In the genomic region with DNA sequence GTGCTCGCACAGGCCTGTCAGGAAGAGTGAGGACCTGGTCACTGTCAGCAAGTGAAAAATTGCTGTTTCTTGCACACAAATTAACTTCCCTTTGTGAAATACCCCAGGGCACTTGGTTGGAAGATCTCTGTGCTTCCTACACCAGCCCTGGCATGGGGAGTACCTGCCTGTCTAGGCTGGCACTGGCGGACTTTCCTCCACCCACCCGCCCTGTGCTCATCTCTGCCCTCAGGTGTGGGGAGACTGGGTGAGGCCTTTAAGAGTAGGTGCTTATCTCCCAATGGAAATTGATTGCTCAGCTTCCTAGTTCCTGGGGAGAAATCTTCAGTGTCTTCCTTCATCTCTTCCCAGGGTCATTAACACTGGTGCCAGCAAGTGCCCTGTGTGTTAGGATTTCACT, we compare ENCODE assay signal across 21 cellular contexts. TPM values are rescaled to one million over a fixed set of nuclear protein-coding genes. Genes with fewer than 3 reads are reported as not detected.
DNase-seq lines count a peak whose midpoint lies in the region; ATAC-seq and TF ChIP-seq lines count a peak whose summit lies in the region.
"Had no signal": no experiment of that assay in that cellular context is flagged by ENCODE, and none has a peak within 500 bp of the region (broad histone marks: within the 10 kb centered on the region; RNA-seq: fewer than 3 reads in every experiment).

No MANE protein-coding gene starts in this region.

- H3K18ac ChIP-seq in mesenchymal stem cell (ENCODE audit: low read depth in 1 of 2, low read length in 2 of 2) = no peak overlapping the region

- H3K36me3 Mint-ChIP-seq in activated CD8-positive, alpha-beta memory T cell treated with anti-CD3 and anti-CD28 coated beads, Interleukin-2, amount 10 ng/mL, durations not matched to agents 7 days and 5 days = no peaks in the 10 kb centered on the region

- H2AK5ac ChIP-seq in mesenchymal stem cell (ENCODE audit: low read length, severe bottlenecking) = no peak overlapping the region

- H3K4me3 Mint-ChIP-seq in activated CD8-positive, alpha-beta memory T cell treated with anti-CD3 and anti-CD28 coated beads, Interleukin-2, amount 10 ng/mL, durations not matched to agents 7 days and 5 days = no peak overlapping the region
- H3K4me3 Mint-ChIP-seq: CD4-positive, alpha-beta T cell; IgD-negative memory B cell had no signal

- H3K27me3 Mint-ChIP-seq in activated CD8-positive, alpha-beta memory T cell treated with anti-CD3 and anti-CD28 coated beads, Interleukin-2, amount 10 ng/mL, durations not matched to agents 7 days and 5 days = no peaks in the 10 kb centered on the region
- H3K27me3 Mint-ChIP-seq: CD4-positive, alpha-beta T cell; IgD-negative memory B cell had no signal

- TF ChIP-seq POLR2A in body of pancreas (IDR thresholded peaks at IDR 0.05) = no peak
- no peak for TF ChIP-seq POLR2A in suprapubic skin (IDR thresholded peaks at IDR 0.05)
- TF ChIP-seq POLR2A in gastrocnemius medialis (IDR thresholded peaks at IDR 0.05) = no peak

- H3K4me1 Mint-ChIP-seq in activated CD8-positive, alpha-beta memory T cell treated with anti-CD3 and anti-CD28 coated beads, Interleukin-2, amount 10 ng/mL, durations not matched to agents 7 days and 5 days = no peaks in the 10 kb centered on the region

- TF ChIP-seq CTCF in body of pancreas (IDR thresholded peaks at IDR 0.05) (no peak), suprapubic skin (IDR thresholded peaks at IDR 0.05) (no peak), gastrocnemius medialis (IDR thresholded peaks at IDR 0.05 in 4 of 5, conservative IDR thresholded peaks at IDR 0.05 in 1 of 5) (no peak)

- no peak for TF ChIP-seq EP300 in suprapubic skin (IDR thresholded peaks at IDR 0.05)

- H3K4me3 ChIP-seq in body of pancreas (no peak overlapping the region), mesenchymal stem cell (ENCODE audit: insufficient read depth in 1 of 2, low read depth in 1 of 2, low read length in 2 of 2) (no peak overlapping the region), suprapubic skin (no peak overlapping the region), gastrocnemius medialis (no peak overlapping the region)
- H3K4me3 ChIP-seq: BLaER1 had no signal

- H3K27ac ChIP-seq in body of pancreas (peak overlapping the region in 3 of 4 donors; percentile 2 to 52 (median 44)), epithelial cell of prostate (peak overlapping the region; percentile 43), mesenchymal stem cell (ENCODE audit: low read length, poor library complexity, severe bottlenecking) (no peak overlapping the region), suprapubic skin (peak overlapping the region; percentile 55), gastrocnemius medialis (no peak overlapping the region)
- H3K27ac ChIP-seq: BLaER1 had no signal

- H3K27me3 ChIP-seq in body of pancreas (no peaks in the 10 kb centered on the region), mesenchymal stem cell (ENCODE audit: control insufficient read depth in 1 of 2, insufficient read depth in 1 of 2, low read length in 2 of 2) (no peaks in the 10 kb centered on the region), suprapubic skin (no peaks in the 10 kb centered on the region), gastrocnemius medialis (no peaks in the 10 kb centered on the region)
- H3K27me3 ChIP-seq: BLaER1 had no signal

- no peaks in the 10 kb centered on the region for H3K9me3 Mint-ChIP-seq in activated CD8-positive, alpha-beta memory T cell treated with anti-CD3 and anti-CD28 coated beads, Interleukin-2, amount 10 ng/mL, durations not matched to agents 7 days and 5 days (ENCODE audit: low read depth)
- H3K9me3 Mint-ChIP-seq: CD4-positive, alpha-beta T cell; IgD-negative memory B cell had no signal

- no peak overlapping the region for H2AFZ ChIP-seq in mesenchymal stem cell (ENCODE audit: low read depth, low read length)

- H3K79me1 ChIP-seq in mesenchymal stem cell (replicated peaks; ENCODE audit: low read length, poor library complexity, severe bottlenecking) = peaks cover 7% of the 10 kb centered on the region

- no peak overlapping the region for H2BK5ac ChIP-seq in mesenchymal stem cell (ENCODE audit: low read depth, low read length, poor library complexity, severe bottlenecking)

- no peaks in the 10 kb centered on the region for H3K9me3 ChIP-seq in body of pancreas
- no peaks in the 10 kb centered on the region for H3K9me3 ChIP-seq in mesenchymal stem cell (ENCODE audit: control insufficient read depth, low read length)
- H3K9me3 ChIP-seq in suprapubic skin = no peaks in the 10 kb centered on the region
- H3K9me3 ChIP-seq in gastrocnemius medialis = no peaks in the 10 kb centered on the region
- H3K9me3 ChIP-seq: BLaER1 had no signal

- peaks cover 0 to 12% of the 10 kb centered on the region in 2 donors for H3K36me3 ChIP-seq in body of pancreas (replicated peaks in 1 of 2; ENCODE audit: insufficient read depth in 1 of 2, low read depth in 2 of 2)
- peaks cover 27 to 31% of the 10 kb centered on the region in 2 experiments for H3K36me3 ChIP-seq in mesenchymal stem cell (ENCODE audit: control insufficient read depth in 1 of 2, insufficient read depth in 2 of 2, low read depth in 1 of 2, low read length in 2 of 2)
- peaks cover 6% of the 10 kb centered on the region for H3K36me3 ChIP-seq in suprapubic skin
- peaks cover 0 to 35% of the 10 kb centered on the region in 2 donors for H3K36me3 ChIP-seq in gastrocnemius medialis

- H2BK120ac ChIP-seq in mesenchymal stem cell (ENCODE audit: low read depth, low read length) = no peak overlapping the region

- CTCF ChIA-PET in activated CD8-positive, alpha-beta memory T cell treated with anti-CD3 and anti-CD28 coated beads, Interleukin-2, amount 10 ng/mL, durations not matched to agents 7 days and 5 days (lab: Charles Lee) = no interaction called here

- ATAC-seq in body of pancreas = no peak
- no peak for ATAC-seq in activated CD8-positive, alpha-beta memory T cell treated with anti-CD3 and anti-CD28 coated beads, Interleukin-2, amount 10 ng/mL, durations not matched to agents 7 days and 5 days
- ATAC-seq in HG03025 (IDR thresholded peaks at IDR 0.05; ENCODE audit: low FRiP score, unreplicated experiment) = no peak
- ATAC-seq in gastrocnemius medialis = no peak
- ATAC-seq: HCT116, Panc1, Right ventricle myocardium inferior had no signal

- no peak overlapping the region for H3K4ac ChIP-seq in mesenchymal stem cell (ENCODE audit: low read depth in 1 of 2, low read length in 2 of 2)

- H3K9ac ChIP-seq in mesenchymal stem cell (ENCODE audit: low read length) = no peak overlapping the region
- H3K9ac ChIP-seq: BLaER1 had no signal

- in situ Hi-C loops in gastrocnemius medialis (cut with MboI; ENCODE audit: low sequenced_read_pairs in 4 of 4) = loop anchor here in 1 of 4 donors (25.0 kb wide), 1 partner anchor 286 kb away; no protein-coding TSS in a partner anchor

- no peak overlapping the region for H3K4me2 ChIP-seq in mesenchymal stem cell (ENCODE audit: low read length, poor library complexity, severe bottlenecking)
- H3K4me2 ChIP-seq: BLaER1 had no signal

- H4K91ac ChIP-seq in mesenchymal stem cell (ENCODE audit: low read length) = peak overlapping the region; percentile 45

- WGBS in body of pancreas, 2 donors = 94 to 100% methylated on average over 3 of the region's 3 CpGs
- 100% methylated on average over 3 of the region's 3 CpGs for WGBS in mesenchymal stem cell
- WGBS in suprapubic skin = 50% methylated on average over 2 of the region's 3 CpGs

- intact Hi-C loops in body of pancreas (cut with DNase I) = no loop called here
- intact Hi-C loops in gastrocnemius medialis (cut with DNase I; ENCODE audit: low total_unique reads) = no loop called here

- H3K27ac Mint-ChIP-seq in activated CD8-positive, alpha-beta memory T cell treated with anti-CD3 and anti-CD28 coated beads, Interleukin-2, amount 10 ng/mL, durations not matched to agents 7 days and 5 days = no peak overlapping the region
- H3K27ac Mint-ChIP-seq: CD4-positive, alpha-beta T cell; IgD-negative memory B cell had no signal

- H3K23ac ChIP-seq in mesenchymal stem cell (ENCODE audit: low read length in 2 of 2) = no peak overlapping the region

- DNase-seq in body of pancreas (no peak), epithelial cell of prostate (ENCODE audit: low read depth, low spot score) (no peak), mesenchymal stem cell (no peak), suprapubic skin (ENCODE audit: low spot score in 2 of 2) (peak in 1 of 2 donors; percentile 65), gastrocnemius medialis (no peak)
- DNase-seq in activated CD8-positive, alpha-beta memory T cell treated with anti-CD3 and anti-CD28 coated beads, Interleukin-2, amount 10 ng/mL, durations not matched to agents 7 days and 5 days = no peak
- DNase-seq: CD4-positive, alpha-beta T cell; COR-L47; DMS79; MV-4-11; NCI-H1105 treated with DMSO at 0.1 percent for 48 hours; NCI-H2029 treated with DMSO at 0.1 percent for 48 hours; NCI-H345; NCI-H524; NCI-H82 had no signal

- peak overlapping the region; percentile 13 for H4K8ac ChIP-seq in mesenchymal stem cell (ENCODE audit: low read length)

- H3K4me1 ChIP-seq in body of pancreas (peaks cover 50% of the 10 kb centered on the region), mesenchymal stem cell (ENCODE audit: control insufficient read depth, insufficient read depth, low read depth, low read length) (no peaks in the 10 kb centered on the region), suprapubic skin (peaks cover 50% of the 10 kb centered on the region), gastrocnemius medialis (peaks cover 9 to 17% of the 10 kb centered on the region in 2 donors)

- H2BK12ac ChIP-seq in mesenchymal stem cell (ENCODE audit: low read length in 2 of 2) = no peak overlapping the region

- no peak overlapping the region for H3K14ac ChIP-seq in mesenchymal stem cell (ENCODE audit: low read length in 2 of 2)

- H2BK15ac ChIP-seq in mesenchymal stem cell (ENCODE audit: low read depth, poor library complexity, severe bottlenecking) = no peak overlapping the region

RNA-seq across cellular contexts. Expression of a gene that starts 42.1 kb away (rescaled TPM):
- total RNA-seq in body of pancreas (100 to 1,000 TPM; 269 to 446 TPM), suprapubic skin (100 to 1,000 TPM; 234 to 396 (median 363) TPM), gastrocnemius medialis (100 to 1,000 TPM; 245 to 391 (median 274) TPM)
- polyA plus RNA-seq in mesenchymal stem cell (2013, experiment 1 of 2) = 12.3 TPM
- polyA plus RNA-seq in mesenchymal stem cell (2013, experiment 2 of 2) = 12.2 TPM
- 10 to 100 TPM; 14.1 to 19.1 TPM for total RNA-seq in activated CD8-positive, alpha-beta memory T cell treated with anti-CD3 and anti-CD28 coated beads, Interleukin-2, amount 10 ng/mL, durations not matched to agents 7 days and 5 days

Comparison
In these comparisons a context has a peak if more than half of its experiments do, and no peak if none do; other contexts are left out.
1. H3K27ac ChIP-seq: peak in body of pancreas (3 of 4), epithelial cell of prostate (single experiment) and suprapubic skin (single experiment); none in mesenchymal stem cell (single experiment) and gastrocnemius medialis (0 of 4).
2. RNA of a gene that starts 42.1 kb away (total RNA-seq): 269 to 446 TPM in body of pancreas, 234 to 396 TPM in suprapubic skin and 245 to 391 TPM in gastrocnemius medialis; 14.1 to 19.1 TPM in activated CD8-positive, alpha-beta memory T cell treated with anti-CD3 and anti-CD28 coated beads, Interleukin-2, amount 10 ng/mL, durations not matched to agents 7 days and 5 days; every median in the first group is over 10 times any median in the second.